Comparison of ENCODE assay signal across 12 cellular contexts in the genomic region with DNA sequence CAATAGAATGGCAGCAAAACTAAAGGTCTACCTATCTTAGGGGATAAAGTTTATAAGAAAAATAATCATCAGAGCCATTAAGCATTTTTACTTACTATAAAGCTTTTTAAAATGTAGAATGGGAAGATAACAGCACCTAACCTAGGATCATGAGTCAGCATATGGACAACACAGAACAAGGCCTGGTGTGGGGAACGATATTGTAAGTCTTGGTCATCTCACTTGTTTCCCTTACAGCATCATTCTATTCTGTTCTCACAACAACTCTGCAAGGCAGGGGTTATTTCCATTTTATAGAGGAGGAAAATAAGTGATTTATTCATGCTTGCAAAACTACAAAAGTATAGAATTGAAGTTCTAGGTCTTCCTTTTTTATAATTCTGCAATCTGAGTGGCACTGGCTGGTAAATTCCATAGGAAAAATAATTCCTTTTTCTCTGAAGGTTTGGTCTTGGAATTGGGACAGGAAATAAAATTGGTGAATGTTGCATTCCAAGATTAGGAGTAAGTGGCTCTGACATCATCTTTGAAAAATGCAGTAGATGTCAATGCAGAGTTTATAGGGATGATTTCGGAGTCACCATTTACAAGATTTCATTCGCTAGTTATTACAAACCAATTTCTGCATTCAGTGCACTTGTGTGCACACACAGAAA.
A peak's percentile ranks its signal among the peaks of the same experiment; 100 is the strongest.
DNase-seq lines count a peak whose midpoint lies in the region; ATAC-seq, FAIRE-seq and TF ChIP-seq lines count a peak whose summit lies in the region.
"Had no signal": no experiment of that assay in that cellular context is flagged by ENCODE, and none has a peak within 500 bp of the region (broad histone marks: within the 10 kb centered on the region; RNA-seq: fewer than 3 reads in every experiment).

No MANE protein-coding gene starts in this region.

- ATAC-seq in SK-N-SH treated with all-trans-retinoic acid at 6 μM for 48 hours (no peak; the same call in 1 of the 3 replicates), HG03039 (IDR thresholded peaks at IDR 0.05; ENCODE audit: unreplicated experiment) (no peak), GM21423 (IDR thresholded peaks at IDR 0.05; ENCODE audit: unreplicated experiment) (no peak)

- H3K27ac Mint-ChIP-seq in endothelial cell (ENCODE audit: unreplicated experiment): no peak overlapping the region
- H3K27ac Mint-ChIP-seq: activated naive CD8-positive, alpha-beta T cell treated with anti-CD3 and anti-CD28 coated beads for 36 hours; progenitor cell of endocrine pancreas had no signal

- H3K36me3 Mint-ChIP-seq in endothelial cell (ENCODE audit: low read depth, unreplicated experiment): no peaks in the 10 kb centered on the region
- H3K36me3 Mint-ChIP-seq: activated naive CD8-positive, alpha-beta T cell treated with anti-CD3 and anti-CD28 coated beads for 36 hours had no signal

- no peaks in the 10 kb centered on the region for H3K9me3 Mint-ChIP-seq in endothelial cell (ENCODE audit: unreplicated experiment)
- H3K9me3 Mint-ChIP-seq: activated naive CD8-positive, alpha-beta T cell treated with anti-CD3 and anti-CD28 coated beads for 36 hours had no signal

- peaks cover 1% of the 10 kb centered on the region for H3K27me3 Mint-ChIP-seq in endothelial cell (ENCODE audit: unreplicated experiment)

- peak; percentile 2 for DNase-seq in H54 (ENCODE audit: insufficient read length, low spot score)
- peak; percentile 87 for DNase-seq in fibroblast of peridontal ligament (ENCODE audit: extremely low read depth)
- peak; percentile 53 for DNase-seq in urothelium cell line (ENCODE audit: low spot score)
- no peak for DNase-seq in endothelial cell (ENCODE audit: low spot score)
- DNase-seq: activated naive CD8-positive, alpha-beta T cell treated with anti-CD3 and anti-CD28 coated beads for 36 hours; effector CD4-positive, alpha-beta T cell; midbrain; NCI-H2171 had no signal

- no peak for TF ChIP-seq POLR2A in H54 (IDR thresholded peaks at IDR 0.05; ENCODE audit: low read depth, low read length)

- FAIRE-seq in H54 (lab: Jason Lieb, UNC) (peak; percentile 81), urothelium cell line (lab: Jason Lieb, UNC) (peak; percentile 53)

- H3K4me1 Mint-ChIP-seq in endothelial cell (ENCODE audit: unreplicated experiment): no peaks in the 10 kb centered on the region
- H3K4me1 Mint-ChIP-seq: activated naive CD8-positive, alpha-beta T cell treated with anti-CD3 and anti-CD28 coated beads for 36 hours had no signal

- H3K4me3 Mint-ChIP-seq in endothelial cell (ENCODE audit: unreplicated experiment): no peak overlapping the region
- H3K4me3 Mint-ChIP-seq: activated naive CD8-positive, alpha-beta T cell treated with anti-CD3 and anti-CD28 coated beads for 36 hours had no signal

- TF ChIP-seq CTCF in endothelial cell (IDR thresholded peaks at IDR 0.05; ENCODE audit: unreplicated experiment): no peak

TF ChIP-seq in SK-N-SH treated with all-trans-retinoic acid at 6 μM for 48 hours, 23 proteins besides CTCF, POLR2A, EP300 and RAD21:
- TF ChIP-seq PPARA (CRISPR knock-in tag; IDR thresholded peaks at IDR 0.05; ENCODE audit: borderline replicate concordance) (no peak), SNAI2 (CRISPR knock-in tag; IDR thresholded peaks at IDR 0.05) (no peak), ZFP30 (CRISPR knock-in tag; IDR thresholded peaks at IDR 0.05) (no peak), ISL1 (CRISPR knock-in tag; IDR thresholded peaks at IDR 0.05) (peak; percentile 86), ZNF70 (CRISPR knock-in tag; IDR thresholded peaks at IDR 0.05) (no peak)
- TF ChIP-seq, protein P1, sequence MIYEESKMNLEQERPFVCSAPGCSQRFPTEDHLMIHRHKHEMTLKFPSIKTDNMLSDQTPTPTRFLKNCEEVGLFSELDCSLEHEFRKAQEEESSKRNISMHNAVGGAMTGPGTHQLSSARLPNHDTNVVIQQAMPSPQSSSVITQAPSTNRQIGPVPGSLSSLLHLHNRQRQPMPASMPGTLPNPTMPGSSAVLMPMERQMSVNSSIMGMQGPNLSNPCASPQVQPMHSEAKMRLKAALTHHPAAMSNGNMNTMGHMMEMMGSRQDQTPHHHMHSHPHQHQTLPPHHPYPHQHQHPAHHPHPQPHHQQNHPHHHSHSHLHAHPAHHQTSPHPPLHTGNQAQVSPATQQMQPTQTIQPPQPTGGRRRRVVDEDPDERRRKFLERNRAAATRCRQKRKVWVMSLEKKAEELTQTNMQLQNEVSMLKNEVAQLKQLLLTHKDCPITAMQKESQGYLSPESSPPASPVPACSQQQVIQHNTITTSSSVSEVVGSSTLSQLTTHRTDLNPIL (CRISPR knock-in tag; IDR thresholded peaks at IDR 0.05; ENCODE audit: low read depth): no peak
